15 cellular contexts compared by ENCODE assay signal in genomic region chr18:3654442-3655253, GRCh38.
A peak's percentile ranks its signal among the peaks of the same experiment; 100 is the strongest.
DNase-seq lines count a peak whose midpoint lies in the region; ATAC-seq, FAIRE-seq and TF ChIP-seq lines count a peak whose summit lies in the region.
"Had no signal": no experiment of that assay in that cellular context is flagged by ENCODE, and none has a peak within 500 bp of the region (broad histone marks: within the 10 kb centered on the region; RNA-seq: fewer than 3 reads in every experiment).

No MANE protein-coding gene starts in this region.

- peaks cover 23% of the 10 kb centered on the region for H3F3A ChIP-seq in GM23338 (replicated peaks; ENCODE audit: low read depth)

- H3K79me2 ChIP-seq in GM23338 (replicated peaks; ENCODE audit: insufficient read depth) (no peaks in the 10 kb centered on the region), hepatocyte (no peaks in the 10 kb centered on the region)
- H3K79me2 ChIP-seq: parathyroid adenoma had no signal

- H4K20me1 ChIP-seq in GM23338 (replicated peaks; ENCODE audit: insufficient read depth) (no peaks in the 10 kb centered on the region), hepatocyte (ENCODE audit: insufficient read depth, poor library complexity, severe bottlenecking) (no peaks in the 10 kb centered on the region)
- H4K20me1 ChIP-seq: BLaER1 had no signal

- no peaks in the 10 kb centered on the region for H3K9me3 Mint-ChIP-seq in GM23338
- peaks cover 4% of the 10 kb centered on the region; the same call in 1 of the 2 replicates for H3K9me3 Mint-ChIP-seq in WTC11
- H3K9me3 Mint-ChIP-seq: activated CD4-positive, alpha-beta memory T cell treated with anti-CD3 and anti-CD28 coated beads, Interleukin-2, amount 10 ng/mL, durations not matched to agents 7 days and 5 days had no signal

- H3K4me2 ChIP-seq in GM23338, result no peak overlapping the region; the same call in 1 of the 2 replicates
- peak overlapping the region; percentile 8 for H3K4me2 ChIP-seq in hepatocyte
- H3K4me2 ChIP-seq: BLaER1 had no signal

- H3K36me3 Mint-ChIP-seq in GM23338 (ENCODE audit: low read depth), result peaks cover 8% of the 10 kb centered on the region
- peaks cover 7% of the 10 kb centered on the region; the same call in 1 of the 2 replicates for H3K36me3 Mint-ChIP-seq in WTC11

- TF ChIP-seq CTCF in GM23338 (conservative IDR thresholded peaks at IDR 0.05; ENCODE audit: low read depth in 2 of 2) (no peak), WTC11 (IDR thresholded peaks at IDR 0.05) (no peak), hepatocyte (IDR thresholded peaks at IDR 0.05; ENCODE audit: poor library complexity) (no peak), omental fat pad (IDR thresholded peaks at IDR 0.05) (no peak)

- POLR2A ChIA-PET in WTC11 (lab: Charles Lee), result no interaction called here

- H3K27ac ChIP-seq in GM23338 (ENCODE audit: low read depth), result no peak overlapping the region
- H3K27ac ChIP-seq in hepatocyte, result peak overlapping the region; percentile 84
- H3K27ac ChIP-seq: BLaER1, parathyroid adenoma had no signal

- H3K4me3 ChIP-seq in GM23338 (no peak overlapping the region), hepatocyte (no peak overlapping the region)
- H3K4me3 ChIP-seq: BLaER1 had no signal

- H3K27me3 ChIP-seq in GM23338 (ENCODE audit: insufficient read depth) (no peaks in the 10 kb centered on the region), hepatocyte (no peaks in the 10 kb centered on the region)
- H3K27me3 ChIP-seq: BLaER1 had no signal

- H3K4me3 Mint-ChIP-seq in GM23338 (no peak overlapping the region), WTC11 (no peak overlapping the region)
- H3K4me3 Mint-ChIP-seq: activated CD4-positive, alpha-beta memory T cell treated with anti-CD3 and anti-CD28 coated beads, Interleukin-2, amount 10 ng/mL, durations not matched to agents 7 days and 5 days had no signal

- no peaks in the 10 kb centered on the region for H3K9me3 ChIP-seq in hepatocyte (ENCODE audit: low read depth)
- H3K9me3 ChIP-seq: BLaER1 had no signal

- H3K9me2 ChIP-seq in GM23338 (ENCODE audit: insufficient read depth) (no peaks in the 10 kb centered on the region), hepatocyte (replicated peaks; ENCODE audit: insufficient read depth) (no peaks in the 10 kb centered on the region)

- no peak for DNase-seq in GM23338 (ENCODE audit: low spot score)
- no peak for DNase-seq in WTC11 (ENCODE audit: low spot score)
- DNase-seq in hepatocyte (ENCODE audit: low spot score), result peak; percentile 28
- no peak for DNase-seq in NCI-H1417 (lab: John Stamatoyannopoulos, UW)
- no peak for DNase-seq in omental fat pad (ENCODE audit: low spot score)
- DNase-seq: activated CD4-positive, alpha-beta memory T cell treated with anti-CD3 and anti-CD28 coated beads, Interleukin-2, amount 10 ng/mL, durations not matched to agents 7 days and 5 days; activated naive CD4-positive, alpha-beta T cell; central memory CD4-positive, alpha-beta T cell; NCI-H524; T-helper 9 cell had no signal

- no peaks in the 10 kb centered on the region for H3K36me3 ChIP-seq in GM23338 (ENCODE audit: insufficient read depth)
- H3K36me3 ChIP-seq in hepatocyte (replicated peaks; ENCODE audit: insufficient read depth, low read depth), result no peaks in the 10 kb centered on the region
- H3K36me3 ChIP-seq: BLaER1 had no signal

- peak overlapping the region; percentile 37 for H3K27ac Mint-ChIP-seq in GM23338
- peak overlapping the region; percentile 73; the same call in 1 of the 2 replicates for H3K27ac Mint-ChIP-seq in WTC11
- H3K27ac Mint-ChIP-seq: activated CD4-positive, alpha-beta memory T cell treated with anti-CD3 and anti-CD28 coated beads, Interleukin-2, amount 10 ng/mL, durations not matched to agents 7 days and 5 days had no signal

- CTCF ChIA-PET in WTC11 (lab: Charles Lee), result no interaction called here

- FAIRE-seq in A204.1 (lab: Jason Lieb, UNC), result peak; percentile 97

- H3K4me1 ChIP-seq in GM23338 (ENCODE audit: insufficient read depth), result peaks cover 29% of the 10 kb centered on the region
- peaks cover 36% of the 10 kb centered on the region for H3K4me1 ChIP-seq in hepatocyte (ENCODE audit: insufficient read depth)
- H3K4me1 ChIP-seq: parathyroid adenoma had no signal

- WGBS in hepatocyte (ENCODE audit: low lambda C conversion rate, missing lambda C conversion rate), result 69% methylated on average over 11 of the region's 11 CpGs

- no peak for ATAC-seq in GM23338
- no peak for ATAC-seq in WTC11
- no peak for ATAC-seq in GM18517 (IDR thresholded peaks at IDR 0.05; ENCODE audit: unreplicated experiment)
- ATAC-seq in HG03280 (IDR thresholded peaks at IDR 0.05; ENCODE audit: unreplicated experiment), result no peak
- no peak for ATAC-seq in omental fat pad (ENCODE audit: low FRiP score)

- H3K27me3 Mint-ChIP-seq in GM23338 (ENCODE audit: insufficient read depth, low read depth, poor library complexity) (peaks cover 11% of the 10 kb centered on the region), WTC11 (ENCODE audit: low read depth) (peaks cover 13% of the 10 kb centered on the region)
- H3K27me3 Mint-ChIP-seq: activated CD4-positive, alpha-beta memory T cell treated with anti-CD3 and anti-CD28 coated beads, Interleukin-2, amount 10 ng/mL, durations not matched to agents 7 days and 5 days had no signal

- H2AFZ ChIP-seq in GM23338, result no peak overlapping the region
- no peak overlapping the region for H2AFZ ChIP-seq in hepatocyte

- H3K4me1 Mint-ChIP-seq in GM23338 (peaks cover 28% of the 10 kb centered on the region), WTC11 (peaks cover 42% of the 10 kb centered on the region)

TF ChIP-seq in GM23338, 12 proteins besides CTCF, POLR2A, EP300 and RAD21:
- TF ChIP-seq ZNF114 (CRISPR knock-in tag; IDR thresholded peaks at IDR 0.05), result no peak
- no peak for TF ChIP-seq ETS1 (IDR thresholded peaks at IDR 0.05)
- TF ChIP-seq EZH2 (IDR thresholded peaks at IDR 0.05; ENCODE audit: low read depth, unreplicated experiment), result no peak
- no peak for TF ChIP-seq JUNB (IDR thresholded peaks at IDR 0.05; ENCODE audit: unreplicated experiment)
- no peak for TF ChIP-seq STAT1 (IDR thresholded peaks at IDR 0.05; ENCODE audit: unreplicated experiment)
- TF ChIP-seq ZNF331 (CRISPR knock-in tag; IDR thresholded peaks at IDR 0.05; ENCODE audit: low read depth), result no peak
- no peak for TF ChIP-seq CREB1 (CRISPR knock-in tag; IDR thresholded peaks at IDR 0.05; ENCODE audit: low read depth)

TF ChIP-seq in WTC11, 78 proteins besides CTCF, POLR2A, EP300 and RAD21 (continues in another document):
- TF ChIP-seq ESRRA (CRISPR knock-in tag; IDR thresholded peaks at IDR 0.05; ENCODE audit: borderline replicate concordance) (no peak), CBFB (CRISPR knock-in tag; IDR thresholded peaks at IDR 0.05; ENCODE audit: low read depth) (no peak), AR (CRISPR knock-in tag; IDR thresholded peaks at IDR 0.05) (no peak), ZNF219 (CRISPR knock-in tag; IDR thresholded peaks at IDR 0.05; ENCODE audit: borderline replicate concordance) (no peak), ZNF416 (CRISPR knock-in tag; IDR thresholded peaks at IDR 0.05) (no peak), RELA (CRISPR knock-in tag; IDR thresholded peaks at IDR 0.05; ENCODE audit: borderline replicate concordance) (no peak), SP1 (CRISPR knock-in tag; conservative IDR thresholded peaks at IDR 0.05) (no peak), EMX1 (CRISPR knock-in tag; IDR thresholded peaks at IDR 0.05) (no peak), TCF7 (CRISPR knock-in tag; IDR thresholded peaks at IDR 0.05; ENCODE audit: low read depth) (no peak), ZSCAN18 (CRISPR knock-in tag; IDR thresholded peaks at IDR 0.05) (no peak)
